Comparison of ENCODE assay signal across 8 cellular contexts in the genomic region with DNA sequence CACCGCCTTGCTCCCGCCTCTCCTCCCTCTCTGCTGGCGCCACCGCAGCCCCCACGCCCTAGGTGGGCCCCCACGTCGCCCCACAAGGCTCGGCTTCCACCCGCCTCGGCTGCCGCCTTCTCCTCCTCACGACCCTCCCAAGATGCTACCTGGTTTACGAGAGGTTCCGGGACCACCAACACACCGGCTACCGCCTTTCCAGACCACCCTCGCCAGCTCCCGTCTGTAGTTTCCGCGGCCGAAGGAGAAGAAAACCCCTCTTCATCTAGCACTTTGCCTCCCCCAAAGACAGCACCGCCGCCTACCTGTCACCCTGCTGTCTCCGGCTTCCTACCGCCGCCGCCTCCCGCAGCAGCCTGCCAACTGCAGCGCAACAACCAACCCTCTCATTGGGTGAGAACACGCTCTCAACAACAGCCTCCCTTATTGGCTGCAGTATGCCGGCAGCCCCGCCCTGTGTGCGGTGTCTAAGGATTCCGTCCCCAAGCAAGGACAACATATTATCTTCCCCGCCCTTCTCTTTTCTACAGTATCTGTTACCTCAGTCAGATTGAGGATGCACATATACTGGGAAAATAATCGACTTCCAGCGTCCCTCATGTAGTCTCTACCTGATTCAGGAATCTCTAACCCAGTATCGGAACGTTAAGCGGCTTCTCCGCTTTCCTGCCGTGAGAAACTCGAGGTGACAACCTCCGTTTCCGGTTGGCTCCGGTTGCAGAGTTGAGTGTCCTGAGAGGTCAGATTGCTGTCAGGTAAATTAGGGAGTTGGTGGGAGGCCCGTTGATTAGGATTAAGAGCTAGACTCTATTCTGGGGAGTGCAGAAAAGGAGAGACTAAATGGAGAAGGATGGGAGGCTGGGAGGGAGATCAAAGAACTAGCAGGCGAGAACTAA. TPM values are rescaled to one million over a fixed set of nuclear protein-coding genes. Genes with fewer than 3 reads are reported as not detected.
DNase-seq lines count a peak whose midpoint lies in the region; ATAC-seq and TF ChIP-seq lines count a peak whose summit lies in the region.

HYCC2 (minus strand) TSS at position 367 of the 896 bp plus-strand sequence. CDS start 47,662 bp downstream, outside the sequence.
NDUFB3 (plus strand) TSS at position 697 of the 896 bp plus-strand sequence. CDS start 6,882 bp downstream, outside the sequence.

- 1% methylated on average over 29 of the region's 48 CpGs; no CpG with 5 or more reads in 1 of the 2 experiments for WGBS in IMR-90 (ENCODE audit: extremely low coverage in 2 of 2, insufficient read length in 1 of 2), 2 experiments

- H3K36me3 ChIP-seq in IMR-90 (ENCODE audit: control insufficient read depth, insufficient read depth, low read length), result no peaks in the 10 kb centered on the region
- H3K36me3 ChIP-seq in OCI-LY7 (ENCODE audit: insufficient read depth, low read length), result peaks cover 3% of the 10 kb centered on the region; the same call in 1 of the 2 replicates

- peak within 1 kb of the TSS; percentile 97 for H3K14ac ChIP-seq in IMR-90 (replicated peaks; ENCODE audit: low read depth, low read length)

- peak within 1 kb of the TSS; percentile 93 for H4K91ac ChIP-seq in IMR-90 (ENCODE audit: insufficient read depth, low read depth, low read length)

- dilution Hi-C loops in IMR-90 (cut with HindIII; ENCODE audit: low sequenced_read_pairs, unreplicated experiment), result no loop called here

- peak within 1 kb of the TSS; percentile 82; the same call in 2 of the 3 replicates for H2BK15ac ChIP-seq in IMR-90 (ENCODE audit: low read depth, low read length)

- no peak within 1 kb of the TSS for H2AK5ac ChIP-seq in IMR-90 (ENCODE audit: low read depth, low read length)

- H2BK120ac ChIP-seq in IMR-90 (ENCODE audit: low read depth, low read length), result peak within 1 kb of the TSS; percentile 96

- 0 out of 2 replicates have a peak, but pooled peaks have one; percentile 30 for TF ChIP-seq POLR2A in IMR-90 (IDR thresholded peaks at IDR 0.05; ENCODE audit: low read depth, low read length)

- H3K27me3 ChIP-seq in IMR-90 (ENCODE audit: control insufficient read depth, insufficient read depth, low read length), result no peaks in the 10 kb centered on the region
- H3K27me3 ChIP-seq in mononuclear cell (ENCODE audit: insufficient read depth, low read length), result no peaks in the 10 kb centered on the region

- peak within 1 kb of the TSS; percentile 98 for H3K4me2 ChIP-seq in IMR-90 (ENCODE audit: low read depth, low read length)
- peak within 1 kb of the TSS; percentile 80 for H3K4me2 ChIP-seq in OCI-LY7 (ENCODE audit: low read length)

- H2BK20ac ChIP-seq in IMR-90 (ENCODE audit: low read depth, low read length), result peak within 1 kb of the TSS; percentile 84; the same call in 1 of the 2 replicates

- intact Hi-C loops in IMR-90 (cut with micrococcal nuclease) (loop anchor here (1.0 to 5.0 kb wide), 3 partner anchors 46 to 106 kb away; partner anchors contain the start of gene CFLAR), OCI-LY7 (cut with micrococcal nuclease; ENCODE audit: unreplicated experiment) (loop anchor here (1.0 to 2.0 kb wide), 4 partner anchors 47 to 161 kb away; partner anchors contain the start of gene ORC2)

- no peak; the same call in 1 of the 2 replicates for TF ChIP-seq CTCF in IMR-90 (conservative IDR thresholded peaks at IDR 0.05; ENCODE audit: low read depth, low read length)
- TF ChIP-seq CTCF in OCI-LY7 (conservative IDR thresholded peaks at IDR 0.05; ENCODE audit: low read length), result peak; percentile 53; the same call in 1 of the 2 replicates
- peak; percentile 40 for TF ChIP-seq CTCF in epithelial cell of esophagus (IDR thresholded peaks at IDR 0.05; ENCODE audit: insufficient read depth, low read depth, low read length, missing control alignments)

- peak; percentile 97 for ATAC-seq in GM21528 (IDR thresholded peaks at IDR 0.05; ENCODE audit: low FRiP score, unreplicated experiment)
- peak; percentile 98 for ATAC-seq in IMR-90 (ENCODE audit: low read depth)

- H2AK9ac ChIP-seq in IMR-90 (replicated peaks; ENCODE audit: low read depth, low read length, poor library complexity), result peak within 1 kb of the TSS; percentile 94

- peaks cover 8 to 50% of the 10 kb centered on the region in 2 experiments for H3K79me1 ChIP-seq in IMR-90 (ENCODE audit: low read depth in 1 of 2, low read length in 2 of 2)

- H3K9me2 ChIP-seq in OCI-LY7 (ENCODE audit: insufficient read depth, low read length), result no peaks in the 10 kb centered on the region

- H2BK5ac ChIP-seq in IMR-90 (ENCODE audit: low read depth, low read length, poor library complexity, severe bottlenecking), result peak within 1 kb of the TSS; percentile 94

- peak within 1 kb of the TSS; percentile 98 for H3K56ac ChIP-seq in IMR-90 (ENCODE audit: extremely low read depth, insufficient read depth, low read length)

- H3K27ac ChIP-seq in IMR-90 (ENCODE audit: insufficient read depth, low read length) (peak within 1 kb of the TSS; percentile 68), OCI-LY7 (ENCODE audit: low read depth, low read length, poor library complexity, severe bottlenecking) (peak within 1 kb of the TSS; percentile 58)

- H3K9me1 ChIP-seq in IMR-90 (ENCODE audit: insufficient read depth, low read length), result no peaks in the 10 kb centered on the region

- H3K23ac ChIP-seq in IMR-90 (ENCODE audit: low read depth, low read length), result peak within 1 kb of the TSS; percentile 91

- DNase-seq in DMS153 (lab: John Stamatoyannopoulos, UW), result peak; percentile 79
- peak; percentile 93 for DNase-seq in IMR-90
- DNase-seq in OCI-LY7 (ENCODE audit: low spot score), result peak; percentile 96
- peak; percentile 83 for DNase-seq in activated T-cell treated with anti-CD3 and anti-CD28 coated beads for 1 hour (ENCODE audit: low read depth)
- peak; percentile 97 for DNase-seq in epithelial cell of esophagus (ENCODE audit: low read depth)
- peak; percentile 82 to 88 for DNase-seq in stimulated activated CD8-positive, alpha-beta memory T cell treated with anti-CD3 and anti-CD28 coated beads, Interleukin-4, amount 100 ng/mL, for 1 hour (ENCODE audit: low read depth in 2 of 2, low spot score in 1 of 2)

- in situ Hi-C loops in IMR-90 (cut with MboI; ENCODE audit: low sequenced_read_pairs), result no loop called here

- POLR2A ChIA-PET in IMR-90 (lab: Charles Lee; ENCODE audit: unreplicated experiment), result no interaction called here
- POLR2A ChIA-PET in OCI-LY7 (lab: Charles Lee), result interaction anchor here (0.6 to 1.7 kb wide), 9 partner anchors 11 to 1595 kb away, joined by 3 to 5 read pairs (median 3); partner anchors contain the start of genes CFLAR and NIF3L1

- H3K9me3 ChIP-seq in IMR-90 (ENCODE audit: control insufficient read depth, insufficient read depth, low read length) (no peaks in the 10 kb centered on the region), OCI-LY7 (ENCODE audit: low read length) (no peaks in the 10 kb centered on the region), mononuclear cell (ENCODE audit: low read depth, low read length) (no peaks in the 10 kb centered on the region)

- H3K4me3 ChIP-seq in IMR-90 (ENCODE audit: insufficient read depth, low read depth, low read length), result peak within 1 kb of the TSS; percentile 94
- peak within 1 kb of the TSS; percentile 74 for H3K4me3 ChIP-seq in OCI-LY7 (ENCODE audit: low read depth, low read length, poor library complexity, severe bottlenecking)
- peak within 1 kb of the TSS; percentile 91 for H3K4me3 ChIP-seq in epithelial cell of esophagus (ENCODE audit: low read length)
- H3K4me3 ChIP-seq in mononuclear cell (ENCODE audit: low read length), result peak within 1 kb of the TSS; percentile 69

- peak within 1 kb of the TSS; percentile 83; the same call in 1 of the 2 replicates for H3K18ac ChIP-seq in IMR-90 (ENCODE audit: low read depth, low read length)

- peaks cover 80% of the 10 kb centered on the region for H3K79me2 ChIP-seq in OCI-LY7 (ENCODE audit: insufficient read depth, low read depth, low read length)

- H2AFZ ChIP-seq in IMR-90 (replicated peaks; ENCODE audit: low read length, poor library complexity) (peak within 1 kb of the TSS; percentile 96), OCI-LY7 (ENCODE audit: low read length) (peak within 1 kb of the TSS; percentile 58)

- peak within 1 kb of the TSS; percentile 89 for H3K9ac ChIP-seq in IMR-90 (ENCODE audit: low read depth, low read length)

- peak within 1 kb of the TSS; percentile 92 for H4K5ac ChIP-seq in IMR-90 (ENCODE audit: low read depth, low read length)

- peak; percentile 23; the same call in 1 of the 2 replicates for TF ChIP-seq RAD21 in IMR-90 (IDR thresholded peaks at IDR 0.05; ENCODE audit: low read length)

- H4K20me1 ChIP-seq in IMR-90 (ENCODE audit: insufficient read depth, low read length), result peaks cover 9% of the 10 kb centered on the region; the same call in 1 of the 2 replicates
- H4K20me1 ChIP-seq in OCI-LY7 (ENCODE audit: insufficient read depth, low read length), result no peaks in the 10 kb centered on the region

- peak within 1 kb of the TSS; percentile 88 for H3K4ac ChIP-seq in IMR-90 (ENCODE audit: low read depth, low read length)

- no TSS peak for BruUV-seq in IMR-90 (replicated peaks; lab: Mats Ljungman, UMichigan)
- no TSS peak for BruUV-seq in OCI-LY7 (replicated peaks; lab: Mats Ljungman, UMichigan)

- H3K4me1 ChIP-seq in IMR-90 (ENCODE audit: control insufficient read depth, insufficient read depth, low read length) (no peaks in the 10 kb centered on the region), OCI-LY7 (ENCODE audit: insufficient read depth, low read length, poor library complexity, severe bottlenecking) (peaks cover 39% of the 10 kb centered on the region), mononuclear cell (ENCODE audit: insufficient read depth, low read length) (peaks cover 50% of the 10 kb centered on the region)

- CTCF ChIA-PET in IMR-90 (lab: Yijun Ruan, JAX), result no interaction called here
- CTCF ChIA-PET in OCI-LY7 (lab: Charles Lee; ENCODE audit: unreplicated experiment), result interaction anchor here (1.2 kb wide), 1 partner anchor 161 kb away, joined by 5 read pairs; no protein-coding TSS in a partner anchor

- peak within 1 kb of the TSS; percentile 62 to 99 for H4K8ac ChIP-seq in IMR-90 (ENCODE audit: low read depth in 2 of 2, low read length in 2 of 2)

TF ChIP-seq in IMR-90, 13 proteins besides CTCF, POLR2A, EP300 and RAD21 (continues in another document):
- peak; percentile 85 for TF ChIP-seq MAZ (IDR thresholded peaks at IDR 0.05; ENCODE audit: borderline replicate concordance, low read depth, low read length)

RNA-seq across cellular contexts. Expression of gene HYCC2, which starts in this region (rescaled TPM):
- 9.1 and 10.0 TPM in 2 replicates for total RNA-seq in IMR-90 (2012; rRNA removed)
- 1.7 and 2.2 TPM in 2 replicates for polyA plus RNA-seq in IMR-90 (2012; rRNA removed)
- polyA plus RNA-seq in IMR-90 (2012; cell fraction: cytosol; rRNA removed), result 0.30 and 0.34 TPM in 2 replicates
- polyA plus RNA-seq in IMR-90 (2012; cell fraction: nucleus; rRNA removed; ENCODE audit: low replicate concordance), result 0.91 and 5.4 TPM in 2 replicates
- total RNA-seq in OCI-LY7 (2014; rRNA removed; shearing (Covaris generic)), result 8.6 and 8.8 TPM in 2 replicates
- 22.0 and 27.5 TPM in 2 replicates for total RNA-seq in OCI-LY7 (2022)
- 39.3 TPM for total RNA-seq in mononuclear cell

RNA-seq across cellular contexts. Expression of gene NDUFB3, which starts in this region (rescaled TPM):
- total RNA-seq in IMR-90 (2012; rRNA removed) (41.0 and 105 TPM in 2 replicates), OCI-LY7 (2022) (107 and 115 TPM in 2 replicates), mononuclear cell (13.9 TPM)
- polyA plus RNA-seq in IMR-90 (2012; rRNA removed), result 87.0 and 98.7 TPM in 2 replicates
- 10.7 and 24.8 TPM in 2 replicates for polyA plus RNA-seq in IMR-90 (2012; cell fraction: cytosol; rRNA removed)
- polyA plus RNA-seq in IMR-90 (2012; cell fraction: nucleus; rRNA removed; ENCODE audit: low replicate concordance), result 1.6 and 15.7 TPM in 2 replicates
- total RNA-seq in OCI-LY7 (2014; rRNA removed; shearing (Covaris generic)), result 90.5 and 134 TPM in 2 replicates

Comparison
In these comparisons a context has a peak if more than half of its experiments do, and no peak if none do; other contexts are left out.
1. Peak in every context shown above with its lines: DNase-seq, ATAC-seq, H3K4me3 ChIP-seq and H3K27ac ChIP-seq.